Comparison of ENCODE assay signal across 22 cellular contexts in genomic region chr18:79479761-79480161, GRCh38.
DNase-seq lines count a peak whose midpoint lies in the region; ATAC-seq, FAIRE-seq and TF ChIP-seq lines count a peak whose summit lies in the region.
"Had no signal": no experiment of that assay in that cellular context is flagged by ENCODE, and none has a peak within 500 bp of the region (broad histone marks: within the 10 kb centered on the region; RNA-seq: fewer than 3 reads in every experiment).

No MANE protein-coding gene starts in this region.

- FAIRE-seq in GM19239 (lab: Jason Lieb, UNC) (no peak), frontal cortex (lab: Jason Lieb, UNC) (no peak)
- FAIRE-seq: G401.6, HTR-8/SVneo had no signal

- intact Hi-C loops in CD14-positive monocyte (cut with micrococcal nuclease) (no loop called here), psoas muscle (cut with DNase I) (loop anchor here in 1 of 2 donors (1.0 to 5.0 kb wide), 2 partner anchors 32 to 71 kb away; no protein-coding TSS in a partner anchor)

- peaks cover 0 to 1% (median 0%) of the 10 kb centered on the region in 3 donors for H3K27me3 Mint-ChIP-seq in CD14-positive monocyte (ENCODE audit: low read depth in 3 of 3)
- H3K27me3 Mint-ChIP-seq: IgD-negative memory B cell had no signal

- DNase-seq in CD14-positive monocyte (ENCODE audit: low spot score), result peak; percentile 45
- peak; percentile 49 for DNase-seq in H7
- peak; percentile 59 for DNase-seq in islet precursor cell
- peak; percentile 9 to 40 for DNase-seq in psoas muscle
- DNase-seq in GM19239 (ENCODE audit: insufficient read length, low spot score), result no peak
- no peak for DNase-seq in frontal cortex (ENCODE audit: low spot score in 2 of 2)
- no peak for DNase-seq in AG20443 (ENCODE audit: low spot score)
- no peak for DNase-seq in KG1 (lab: John Stamatoyannopoulos, UW)
- DNase-seq: BE2C, DND-41, GM23248, MV-4-11, NCI-H1417, NCI-H187 treated with DMSO at 0.1 percent for 48 hours, NCI-H526 treated with DMSO at 0.1 percent for 48 hours, OCI-M1 had no signal

- no peaks in the 10 kb centered on the region for H3K36me3 ChIP-seq in H7 (replicated peaks; ENCODE audit: control insufficient read depth, insufficient read depth, low read length)
- peaks cover 0 to 10% of the 10 kb centered on the region in 2 donors for H3K36me3 ChIP-seq in psoas muscle (ENCODE audit: insufficient read depth in 1 of 2, low read depth in 1 of 2)
- H3K36me3 ChIP-seq: BE2C, SJSA1 had no signal

- no peaks in the 10 kb centered on the region for H3K27me3 ChIP-seq in H7 (ENCODE audit: control insufficient read depth, insufficient read depth, low read length)
- H3K27me3 ChIP-seq in psoas muscle (ENCODE audit: insufficient read depth in 3 of 3, low read length in 2 of 3), result no peaks in the 10 kb centered on the region
- H3K27me3 ChIP-seq: BE2C, SJSA1 had no signal

- WGBS in psoas muscle, 3 donors, result 63 to 76% (median 64%) methylated on average over 20 of the region's 20 CpGs

- no peak overlapping the region for H3K27ac ChIP-seq in psoas muscle
- H3K27ac ChIP-seq: GM23248, HL-60, SJSA1 had no signal

- H3K4me1 ChIP-seq in psoas muscle, result no peaks in the 10 kb centered on the region
- H3K4me1 ChIP-seq: BE2C had no signal

- no peak overlapping the region for H3K4me3 Mint-ChIP-seq in CD14-positive monocyte
- H3K4me3 Mint-ChIP-seq: IgD-negative memory B cell had no signal

- peaks cover 8 to 29% of the 10 kb centered on the region in 2 donors for H3K36me3 Mint-ChIP-seq in CD14-positive monocyte
- H3K36me3 Mint-ChIP-seq: IgD-negative memory B cell had no signal

- peaks cover 0 to 5% (median 3%) of the 10 kb centered on the region in 7 donors for H3K9me3 Mint-ChIP-seq in CD14-positive monocyte
- H3K9me3 Mint-ChIP-seq: IgD-negative memory B cell had no signal

- H3K4me1 Mint-ChIP-seq in CD14-positive monocyte, result no peaks in the 10 kb centered on the region
- H3K4me1 Mint-ChIP-seq: IgD-negative memory B cell had no signal

- no peaks in the 10 kb centered on the region for H3K9me3 ChIP-seq in psoas muscle
- H3K9me3 ChIP-seq: BE2C had no signal

- H3K4me3 ChIP-seq in H7 (ENCODE audit: insufficient read depth, low read depth, low read length) (no peak overlapping the region), psoas muscle (no peak overlapping the region)
- H3K4me3 ChIP-seq: GM23248, SJSA1 had no signal

- no peak for TF ChIP-seq CTCF in CD14-positive monocyte (IDR thresholded peaks at IDR 0.05)
- TF ChIP-seq CTCF in psoas muscle (IDR thresholded peaks at IDR 0.05), result no peak

- H3K27ac Mint-ChIP-seq in CD14-positive monocyte, result no peak overlapping the region

- peak in 2 of 4 donors; percentile 38 to 44 for ATAC-seq in psoas muscle
- ATAC-seq: HCT116 had no signal

Comparison
In these comparisons a context has a peak if more than half of its experiments do, and no peak if none do; other contexts are left out.
1. DNase-seq: peak in CD14-positive monocyte (single experiment), H7 (single experiment), islet precursor cell (single experiment) and psoas muscle (2 of 2); none in GM19239 (single experiment), frontal cortex (0 of 2), AG20443 (single experiment) and KG1 (single experiment).